ENCODE assay signal across 35 cellular contexts in the genomic region with DNA sequence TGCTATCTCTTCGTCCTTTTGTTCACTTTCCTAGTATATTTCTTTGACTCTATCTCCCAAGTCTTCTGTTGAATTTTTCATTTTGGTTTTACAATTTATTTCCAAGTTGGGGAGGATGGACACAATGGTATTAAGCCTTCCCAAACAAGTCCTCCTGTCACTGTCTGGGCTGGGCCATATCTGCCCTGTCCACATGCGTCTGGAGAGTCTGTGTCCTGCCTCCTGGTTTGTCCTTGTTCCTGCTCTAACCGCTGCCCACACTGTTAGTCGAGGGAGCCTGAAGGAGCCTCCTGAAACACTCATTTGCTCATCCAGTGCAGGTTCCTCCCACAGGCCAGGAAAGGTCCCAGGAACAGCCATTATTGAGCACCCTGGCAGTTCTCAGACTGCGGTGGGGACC. TPM values are rescaled to one million over a fixed set of nuclear protein-coding genes. Genes with fewer than 3 reads are reported as not detected.
"Had no signal": no experiment of that assay in that cellular context is flagged by ENCODE, and none has a peak within 500 bp of the region (broad histone marks: within the 10 kb centered on the region; RNA-seq: fewer than 3 reads in every experiment).

No MANE protein-coding gene starts in this region.

- H3K4me3 Mint-ChIP-seq: activated CD4-positive, alpha-beta memory T cell treated with anti-CD3 and anti-CD28 coated beads for 36 hours; activated CD4-positive, alpha-beta T cell treated with anti-CD3 and anti-CD28 coated beads for 36 hours; activated CD4-positive, alpha-beta T cell treated with anti-CD3 and anti-CD28 coated beads, Interleukin-2, amount 10 ng/mL, durations not matched to agents 24 days and 14 days; activated CD8-positive, alpha-beta memory T cell treated with anti-CD3 and anti-CD28 coated beads, Interleukin-2, amount 10 ng/mL, durations not matched to agents 7 days and 5 days; activated CD8-positive, alpha-beta T cell treated with anti-CD3 and anti-CD28 coated beads, Interleukin-2, amount 10 ng/mL, durations not matched to agents 7 days and 5 days; activated naive CD4-positive, alpha-beta T cell treated with anti-CD3 and anti-CD28 coated beads for 36 hours; activated naive CD4-positive, alpha-beta T cell treated with anti-CD3 and anti-CD28 coated beads, Interleukin-2, amount 50 U/mL, for 24 hours; activated naive CD8-positive, alpha-beta T cell treated with anti-CD3 and anti-CD28 coated beads for 36 hours; activated naive CD8-positive, alpha-beta T cell treated with anti-CD3 and anti-CD28 coated beads, Interleukin-2, amount 50 U/mL, for 24 hours; activated T-helper 1 cell treated with anti-CD3 and anti-CD28 coated beads, Interleukin-12 subunit alpha, Interleukin-12 subunit beta, Interleukin-2, Interleukin-4 antibody, amounts not matched to agents 30 ng/mL and 10 ng/mL and 1 ng/mL, durations not matched to agents 14 hours and 24 hours and 36 hours; dendritic cell treated with granulocyte-macrophage colony-stimulating factor and Interleukin-4, amounts not matched to agents 40 ng/mL and 50 ng/mL, for 4 days; endodermal cell; T-helper 1 cell treated with Interleukin-12 subunit alpha and Interleukin-12 subunit beta and Interleukin-4 antibody, amounts not matched to agents 30 μg/mL and 1 μg/mL, for 36 hours had no signal

- H3K27ac Mint-ChIP-seq: activated CD4-positive, alpha-beta memory T cell treated with anti-CD3 and anti-CD28 coated beads for 36 hours; activated CD4-positive, alpha-beta T cell treated with anti-CD3 and anti-CD28 coated beads for 36 hours; activated CD4-positive, alpha-beta T cell treated with anti-CD3 and anti-CD28 coated beads, Interleukin-2, amount 10 ng/mL, durations not matched to agents 24 days and 14 days; activated CD8-positive, alpha-beta memory T cell treated with anti-CD3 and anti-CD28 coated beads, Interleukin-2, amount 10 ng/mL, durations not matched to agents 7 days and 5 days; activated naive CD4-positive, alpha-beta T cell treated with anti-CD3 and anti-CD28 coated beads for 36 hours; activated naive CD4-positive, alpha-beta T cell treated with anti-CD3 and anti-CD28 coated beads, Interleukin-2, amount 50 U/mL, for 24 hours; activated naive CD8-positive, alpha-beta T cell treated with anti-CD3 and anti-CD28 coated beads for 36 hours; activated naive CD8-positive, alpha-beta T cell treated with anti-CD3 and anti-CD28 coated beads, Interleukin-2, amount 50 U/mL, for 24 hours; activated T-helper 1 cell treated with anti-CD3 and anti-CD28 coated beads, Interleukin-12 subunit alpha, Interleukin-12 subunit beta, Interleukin-2, Interleukin-4 antibody, amounts not matched to agents 30 ng/mL and 10 ng/mL and 1 ng/mL, durations not matched to agents 14 hours and 24 hours and 36 hours; activated T-helper 2 cell treated with anti-CD3 and anti-CD28 coated beads, Interferon-gamma antibody, Interleukin-2, Interleukin-4, amounts not matched to agents 10 μg/mL and 5 μg/mL and 100 μg/mL, durations not matched to agents 14 hours and 24 hours and 36 hours; dendritic cell treated with granulocyte-macrophage colony-stimulating factor and Interleukin-4, amounts not matched to agents 40 ng/mL and 50 ng/mL, for 4 days; endodermal cell; T-helper 1 cell treated with Interleukin-12 subunit alpha and Interleukin-12 subunit beta and Interleukin-4 antibody, amounts not matched to agents 30 μg/mL and 1 μg/mL, for 36 hours had no signal

- H3K27me3 ChIP-seq: adrenal gland, body of pancreas had no signal

- H3K36me3 Mint-ChIP-seq: activated CD4-positive, alpha-beta memory T cell treated with anti-CD3 and anti-CD28 coated beads for 36 hours; activated naive CD4-positive, alpha-beta T cell treated with anti-CD3 and anti-CD28 coated beads, Interleukin-2, amount 50 U/mL, for 24 hours; activated naive CD8-positive, alpha-beta T cell treated with anti-CD3 and anti-CD28 coated beads for 36 hours; T-cell had no signal

- ATAC-seq: activated CD4-positive, alpha-beta T cell treated with anti-CD3 and anti-CD28 coated beads for 36 hours; activated CD8-positive, alpha-beta memory T cell treated with anti-CD3 and anti-CD28 coated beads, Interleukin-2, amount 10 ng/mL, durations not matched to agents 7 days and 5 days; activated CD8-positive, alpha-beta T cell treated with anti-CD3 and anti-CD28 coated beads, Interleukin-2, amount 10 ng/mL, durations not matched to agents 7 days and 5 days; activated naive CD8-positive, alpha-beta T cell treated with anti-CD3 and anti-CD28 coated beads, Interleukin-2, amount 50 U/mL, for 24 hours; body of pancreas; esophagus mucosa; foreskin keratinocyte; gastrocnemius medialis had no signal

- H3K4me1 Mint-ChIP-seq: activated CD4-positive, alpha-beta T cell treated with anti-CD3 and anti-CD28 coated beads, Interleukin-2, amount 10 ng/mL, durations not matched to agents 24 days and 14 days; activated naive CD8-positive, alpha-beta T cell treated with anti-CD3 and anti-CD28 coated beads for 36 hours had no signal

- H3K36me3 ChIP-seq: adrenal gland, gastrocnemius medialis had no signal

- H3K9me3 ChIP-seq: adrenal gland, body of pancreas, gastrocnemius medialis had no signal

- H3K4me3 ChIP-seq: adrenal gland, body of pancreas, coronary artery, dorsolateral prefrontal cortex, gastrocnemius medialis had no signal

- DNase-seq: activated CD4-positive, alpha-beta memory T cell treated with anti-CD3 and anti-CD28 coated beads for 36 hours; activated CD4-positive, alpha-beta T cell treated with anti-CD3 and anti-CD28 coated beads for 36 hours; activated CD4-positive, alpha-beta T cell treated with anti-CD3 and anti-CD28 coated beads, Interleukin-2, amount 10 ng/mL, durations not matched to agents 24 days and 14 days; activated CD4-positive, CD25-positive, alpha-beta regulatory T cell; activated CD4-positive, CD25-positive, alpha-beta regulatory T cell treated with anti-CD3 and anti-CD28 coated beads, Interleukin-2, amount 50 U/mL, for 72 hours; activated CD8-positive, alpha-beta memory T cell treated with anti-CD3 and anti-CD28 coated beads, Interleukin-2, amount 50 U/mL, for 4 hours; activated effector memory CD4-positive, alpha-beta T cell treated with anti-CD3 and anti-CD28 coated beads, Interleukin-2, amount 50 U/mL, for 16 hours; activated naive CD4-positive, alpha-beta T cell treated with anti-CD3 and anti-CD28 coated beads for 36 hours; activated naive CD8-positive, alpha-beta T cell treated with anti-CD3 and anti-CD28 coated beads for 36 hours; activated naive CD8-positive, alpha-beta T cell treated with anti-CD3 and anti-CD28 coated beads, Interleukin-2, amount 50 U/mL, for 24 hours; activated T-cell treated with anti-CD3 and anti-CD28 coated beads, Interleukin-2, amount 50 U/mL, for 1 hour; activated T-cell treated with anti-CD3 and anti-CD28 coated beads, Interleukin-2, amount 50 U/mL, for 48 hours; adrenal gland; amygdala; aorta; body of pancreas; central memory CD4-positive, alpha-beta T cell; dorsolateral prefrontal cortex; effector memory CD4-positive, alpha-beta T cell; endodermal cell; foreskin keratinocyte; gastrocnemius medialis; SW 1271; T-cell had no signal

- H3K9me3 Mint-ChIP-seq: activated CD4-positive, alpha-beta T cell treated with anti-CD3 and anti-CD28 coated beads, Interleukin-2, amount 10 ng/mL, durations not matched to agents 24 days and 14 days; activated naive CD4-positive, alpha-beta T cell treated with anti-CD3 and anti-CD28 coated beads, Interleukin-2, amount 50 U/mL, for 24 hours had no signal

- H3K27me3 Mint-ChIP-seq: activated CD4-positive, alpha-beta T cell treated with anti-CD3 and anti-CD28 coated beads, Interleukin-2, amount 10 ng/mL, durations not matched to agents 24 days and 14 days had no signal

RNA-seq across cellular contexts. Expression of gene MYT1, which starts 17.1 kb away (rescaled TPM):
- total RNA-seq: activated CD4-positive, alpha-beta memory T cell treated with anti-CD3 and anti-CD28 coated beads for 36 hours; activated CD4-positive, alpha-beta T cell treated with anti-CD3 and anti-CD28 coated beads, Interleukin-2, amount 10 ng/mL, durations not matched to agents 24 days and 14 days; activated CD8-positive, alpha-beta memory T cell treated with anti-CD3 and anti-CD28 coated beads for 36 hours; activated CD8-positive, alpha-beta memory T cell treated with anti-CD3 and anti-CD28 coated beads, Interleukin-2, amount 10 ng/mL, durations not matched to agents 7 days and 5 days; activated CD8-positive, alpha-beta T cell treated with anti-CD3 and anti-CD28 coated beads, Interleukin-2, amount 10 ng/mL, durations not matched to agents 7 days and 5 days; activated T-helper 1 cell treated with anti-CD3 and anti-CD28 coated beads, Interleukin-12 subunit alpha, Interleukin-12 subunit beta, Interleukin-2, Interleukin-4 antibody, amounts not matched to agents 30 ng/mL and 10 ng/mL and 1 ng/mL, durations not matched to agents 14 hours and 24 hours and 36 hours; activated T-helper 2 cell treated with anti-CD3 and anti-CD28 coated beads, Interferon-gamma antibody, Interleukin-2, Interleukin-4, amounts not matched to agents 10 μg/mL and 5 μg/mL and 100 μg/mL, durations not matched to agents 14 hours and 24 hours and 36 hours; aorta; epithelial cell of proximal tubule; esophagus mucosa; foreskin keratinocyte; gastrocnemius medialis had no signal
- polyA plus RNA-seq: aorta had no signal
